ENCODE assay signal across 8 cellular contexts in the genomic region with DNA sequence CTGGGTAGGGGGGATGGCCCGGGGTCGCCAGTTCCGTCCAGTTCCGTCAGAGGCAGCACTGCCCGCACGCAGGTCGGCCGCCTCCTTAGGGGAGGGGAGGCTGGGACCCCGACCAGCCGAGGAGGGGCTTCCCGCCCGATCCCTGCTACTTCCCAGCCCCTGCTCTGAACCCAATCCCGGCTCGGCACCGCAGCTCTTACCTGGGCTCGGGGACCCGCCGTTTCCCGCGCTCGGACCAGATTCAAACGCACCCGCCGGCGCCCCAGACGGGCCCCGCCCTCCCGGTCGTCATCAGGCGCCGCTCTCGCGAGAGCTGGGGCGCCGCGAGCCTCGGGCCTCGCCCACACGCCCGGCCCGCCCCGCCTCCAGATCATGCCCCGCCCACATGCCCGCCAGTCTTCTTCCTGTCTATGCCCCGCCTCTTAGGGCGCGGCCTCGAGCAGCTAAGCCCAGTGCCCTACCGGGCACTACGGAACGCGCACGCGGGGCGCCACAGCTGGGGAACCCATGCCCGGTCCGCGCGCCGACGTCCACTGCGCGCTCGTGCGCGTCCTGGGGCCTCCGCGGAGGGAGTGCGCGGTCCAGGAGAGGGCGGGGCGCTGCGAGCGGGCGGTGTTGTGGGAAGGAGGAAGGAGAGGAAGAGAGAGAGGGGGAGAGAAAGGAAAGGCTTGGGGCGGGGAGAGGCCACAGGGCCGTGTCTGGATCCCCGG. TPM values are rescaled to one million over a fixed set of nuclear protein-coding genes. Genes with fewer than 3 reads are reported as not detected.
DNase-seq lines count a peak whose midpoint lies in the region; ATAC-seq and TF ChIP-seq lines count a peak whose summit lies in the region.

A gene with protein sequence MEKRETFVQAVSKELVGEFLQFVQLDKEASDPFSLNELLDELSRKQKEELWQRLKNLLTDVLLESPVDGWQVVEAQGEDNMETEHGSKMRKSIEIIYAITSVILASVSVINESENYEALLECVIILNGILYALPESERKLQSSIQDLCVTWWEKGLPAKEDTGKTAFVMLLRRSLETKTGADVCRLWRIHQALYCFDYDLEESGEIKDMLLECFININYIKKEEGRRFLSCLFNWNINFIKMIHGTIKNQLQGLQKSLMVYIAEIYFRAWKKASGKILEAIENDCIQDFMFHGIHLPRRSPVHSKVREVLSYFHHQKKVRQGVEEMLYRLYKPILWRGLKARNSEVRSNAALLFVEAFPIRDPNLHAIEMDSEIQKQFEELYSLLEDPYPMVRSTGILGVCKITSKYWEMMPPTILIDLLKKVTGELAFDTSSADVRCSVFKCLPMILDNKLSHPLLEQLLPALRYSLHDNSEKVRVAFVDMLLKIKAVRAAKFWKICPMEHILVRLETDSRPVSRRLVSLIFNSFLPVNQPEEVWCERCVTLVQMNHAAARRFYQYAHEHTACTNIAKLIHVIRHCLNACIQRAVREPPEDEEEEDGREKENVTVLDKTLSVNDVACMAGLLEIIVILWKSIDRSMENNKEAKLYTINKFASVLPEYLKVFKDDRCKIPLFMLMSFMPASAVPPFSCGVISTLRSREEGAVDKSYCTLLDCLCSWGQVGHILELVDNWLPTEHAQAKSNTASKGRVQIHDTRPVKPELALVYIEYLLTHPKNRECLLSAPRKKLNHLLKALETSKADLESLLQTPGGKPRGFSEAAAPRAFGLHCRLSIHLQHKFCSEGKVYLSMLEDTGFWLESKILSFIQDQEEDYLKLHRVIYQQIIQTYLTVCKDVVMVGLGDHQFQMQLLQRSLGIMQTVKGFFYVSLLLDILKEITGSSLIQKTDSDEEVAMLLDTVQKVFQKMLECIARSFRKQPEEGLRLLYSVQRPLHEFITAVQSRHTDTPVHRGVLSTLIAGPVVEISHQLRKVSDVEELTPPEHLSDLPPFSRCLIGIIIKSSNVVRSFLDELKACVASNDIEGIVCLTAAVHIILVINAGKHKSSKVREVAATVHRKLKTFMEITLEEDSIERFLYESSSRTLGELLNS (minus strand): TSS at position 281 of the 710 bp plus-strand sequence. CDS start 2,905 bp downstream, outside the sequence.

- CTCF ChIA-PET in activated B cell treated with CpG ODN at 0.5 μM for 24 hours (lab: Charles Lee), result interaction anchor here (1.2 to 1.3 kb wide), 2 partner anchors 8 to 272 kb away, joined by 4 to 5 read pairs; no protein-coding TSS in a partner anchor

- intact Hi-C loops in activated B cell treated with CpG ODN at 0.5 μM for 24 hours (cut with micrococcal nuclease), result loop anchor here (1.0 to 5.0 kb wide), 6 partner anchors 92 to 1566 kb away; partner anchors contain the start of genes DYNC2I1, ESYT2 and UBE3C

- H3K4me3 Mint-ChIP-seq in activated B cell treated with CpG ODN at 0.5 μM for 24 hours, result peak within 1 kb of the TSS; percentile 90

- no peaks in the 10 kb centered on the region for H3K27me3 Mint-ChIP-seq in activated B cell treated with CpG ODN at 0.5 μM for 24 hours

- TF ChIP-seq CTCF in activated B cell treated with CpG ODN at 0.5 μM for 24 hours (IDR thresholded peaks at IDR 0.05), result no peak

- H3K27ac ChIP-seq in caudate nucleus (ENCODE audit: low read depth, low read length), result peak within 1 kb of the TSS; percentile 87

- POLR2A ChIA-PET in activated B cell treated with CpG ODN at 0.5 μM for 24 hours (lab: Charles Lee), result interaction anchor here (1.0 to 1.8 kb wide), 5 partner anchors 8 to 163 kb away, joined by 3 to 24 read pairs (median 4); partner anchors contain the start of genes DYNC2I1 and ESYT2

- H3K9me3 Mint-ChIP-seq in activated B cell treated with CpG ODN at 0.5 μM for 24 hours, result no peaks in the 10 kb centered on the region

- H3K4me1 Mint-ChIP-seq in activated B cell treated with CpG ODN at 0.5 μM for 24 hours, result peaks cover 13% of the 10 kb centered on the region

- ATAC-seq in GM18909 (IDR thresholded peaks at IDR 0.05; ENCODE audit: poor library complexity, unreplicated experiment), result peak; percentile 98
- peak; percentile 97 for ATAC-seq in HG03175 (IDR thresholded peaks at IDR 0.05; ENCODE audit: unreplicated experiment)
- ATAC-seq in activated B cell treated with CpG ODN at 0.5 μM for 24 hours (ENCODE audit: low read depth), result peak; percentile 98

- peak; percentile 99 for DNase-seq in AG08396 (ENCODE audit: low spot score)
- DNase-seq in NCI-H226, result peak; percentile 97
- DNase-seq in activated B cell treated with CpG ODN at 0.5 μM for 24 hours, result peak; percentile 97
- peak; percentile 36 to 98 (median 95) for DNase-seq in caudate nucleus (lab: John Stamatoyannopoulos, UW)
- peak; percentile 95 for DNase-seq in inferior parietal cortex (ENCODE audit: extremely low spot score)
- peak; percentile 95 to 97 for DNase-seq in stimulated activated CD4-positive, alpha-beta T cell treated with anti-CD3 and anti-CD28 coated beads, Interleukin-12 subunit alpha, Interleukin-12 subunit beta, amount 100 ng/mL, for 24 hours (ENCODE audit: low read depth in 2 of 2)

- peak within 1 kb of the TSS; percentile 69 for H3K27ac Mint-ChIP-seq in activated B cell treated with CpG ODN at 0.5 μM for 24 hours

- peaks cover 2% of the 10 kb centered on the region for H3K36me3 Mint-ChIP-seq in activated B cell treated with CpG ODN at 0.5 μM for 24 hours (ENCODE audit: low read depth)

RNA-seq across cellular contexts. Expression of the gene that starts here (rescaled TPM):
- 8.2 and 11.0 TPM in 2 replicates for total RNA-seq in activated B cell treated with CpG ODN at 0.5 μM for 24 hours

Comparison
In these comparisons a context has a peak if more than half of its experiments do, and no peak if none do; other contexts are left out.
1. Peak in every context shown above with its lines: DNase-seq, ATAC-seq and H3K27ac ChIP-seq.